9 cellular contexts compared by ENCODE assay signal in the genomic region with DNA sequence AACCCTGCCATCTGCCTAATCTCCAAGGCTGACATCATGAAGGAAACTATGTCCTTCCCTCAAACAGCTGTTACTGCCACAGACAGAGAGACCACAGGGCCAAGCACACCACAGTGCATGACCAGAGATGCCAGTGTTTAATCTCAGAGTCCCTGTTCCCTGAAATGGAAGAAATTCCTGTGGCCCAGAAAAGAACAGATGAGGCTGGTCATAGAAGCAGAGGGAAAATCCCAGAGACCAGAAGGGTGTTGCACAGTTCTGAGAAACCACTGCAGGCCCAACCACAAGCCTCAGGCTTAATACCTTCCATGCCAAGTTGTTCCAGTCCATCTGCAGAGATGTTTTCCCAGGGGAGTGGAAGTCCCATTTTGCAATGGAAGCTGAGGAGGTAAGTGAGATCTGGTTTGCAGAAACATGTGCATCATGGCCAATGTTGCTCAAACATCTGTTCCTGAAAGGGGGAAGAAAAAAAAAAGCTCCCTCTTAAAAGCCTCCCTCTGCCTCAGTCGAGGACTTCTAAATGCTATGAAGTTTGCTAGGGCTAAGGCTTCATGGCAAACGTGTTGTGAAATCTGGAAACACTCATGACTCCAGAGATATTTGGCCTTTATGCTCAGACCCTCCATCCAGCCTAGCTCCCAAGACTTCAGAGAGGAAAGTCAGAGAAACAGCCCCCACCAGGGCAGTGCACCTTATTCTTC.
DNase-seq lines count a peak whose midpoint lies in the region; ATAC-seq and TF ChIP-seq lines count a peak whose summit lies in the region.
"Had no signal": no experiment of that assay in that cellular context is flagged by ENCODE, and none has a peak within 500 bp of the region (broad histone marks: within the 10 kb centered on the region; RNA-seq: fewer than 3 reads in every experiment).

No MANE protein-coding gene starts in this region.

- H3K36me3 ChIP-seq in tibial artery: no peaks in the 10 kb centered on the region

- peaks cover 84% of the 10 kb centered on the region for H3K4me1 Mint-ChIP-seq in chondrocyte (ENCODE audit: low read depth)

- DNase-seq in M059J (ENCODE audit: low read depth): peak; percentile 95
- DNase-seq in chondrocyte (ENCODE audit: low spot score): no peak
- DNase-seq in kidney glomerular epithelial cell (lab: John Stamatoyannopoulos, UW): peak; percentile 32
- DNase-seq in tibial artery: peak; percentile 78 to 81
- DNase-seq in NCI-H1092 treated with DMSO at 0.1 percent for 48 hours (lab: John Stamatoyannopoulos, UW): no peak
- no peak for DNase-seq in SHP77 treated with DMSO at 0.1 percent for 48 hours (lab: John Stamatoyannopoulos, UW)
- DNase-seq: activated T-cell treated with anti-CD3 and anti-CD28 coated beads, Interleukin-2, amount 50 U/mL, for 1 hour had no signal

- H3K36me3 Mint-ChIP-seq in chondrocyte (ENCODE audit: low read depth): no peaks in the 10 kb centered on the region

- H3K4me3 ChIP-seq in tibial artery: no peak overlapping the region

- no peak for ATAC-seq in HG02973 (IDR thresholded peaks at IDR 0.05; ENCODE audit: unreplicated experiment)
- no peak for ATAC-seq in GM19463 (IDR thresholded peaks at IDR 0.05; ENCODE audit: unreplicated experiment)

- peak overlapping the region; percentile 59 to 68 for H3K27ac ChIP-seq in tibial artery

- no peak overlapping the region for H3K4me3 Mint-ChIP-seq in chondrocyte (ENCODE audit: unreplicated experiment)

- H3K27me3 ChIP-seq in tibial artery: no peaks in the 10 kb centered on the region

- peaks cover 8 to 62% (median 46%) of the 10 kb centered on the region in 4 donors for H3K4me1 ChIP-seq in tibial artery

- H3K27ac Mint-ChIP-seq in chondrocyte (ENCODE audit: unreplicated experiment): peak overlapping the region; percentile 92

- no peak for TF ChIP-seq CTCF in chondrocyte (IDR thresholded peaks at IDR 0.05)
- no peak for TF ChIP-seq CTCF in tibial artery (IDR thresholded peaks at IDR 0.05)

- peaks cover 0 to 13% (median 0%) of the 10 kb centered on the region in 3 donors for H3K9me3 ChIP-seq in tibial artery

- no peaks in the 10 kb centered on the region for H3K27me3 Mint-ChIP-seq in chondrocyte (ENCODE audit: low read depth)

- intact Hi-C loops in tibial artery (cut with DNase I; ENCODE audit: low total_unique reads): loop anchor here (5.0 to 10.0 kb wide), 2 partner anchors 198 to 380 kb away; a partner anchor contains a TSS

- H3K9me3 Mint-ChIP-seq in chondrocyte (ENCODE audit: low read depth): peaks cover 8% of the 10 kb centered on the region

Comparison
In these comparisons a context has a peak if more than half of its experiments do, and no peak if none do; other contexts are left out.
1. DNase-seq: peak in M059J (single experiment), kidney glomerular epithelial cell (single experiment) and tibial artery (2 of 2); none in chondrocyte (single experiment), NCI-H1092 treated with DMSO at 0.1 percent for 48 hours (single experiment) and SHP77 treated with DMSO at 0.1 percent for 48 hours (single experiment).